In genomic region chr3:157174616-157175498, GRCh38 we compare ENCODE assay signal across 8 cellular contexts. TPM values are rescaled to one million over a fixed set of nuclear protein-coding genes. Genes with fewer than 3 reads are reported as not detected.
DNase-seq lines count a peak whose midpoint lies in the region; ATAC-seq and TF ChIP-seq lines count a peak whose summit lies in the region.

No MANE protein-coding gene starts in this region.

- peaks cover 25% of the 10 kb centered on the region for H3K79me2 ChIP-seq in SU-DHL-6 (ENCODE audit: insufficient read depth, low read length)

- no peaks in the 10 kb centered on the region for H3K27me3 Mint-ChIP-seq in activated naive CD8-positive, alpha-beta T cell treated with anti-CD3 and anti-CD28 coated beads, Interleukin-2, amount 50 U/mL, for 24 hours
- peaks cover 4% of the 10 kb centered on the region for H3K27me3 Mint-ChIP-seq in osteocyte (ENCODE audit: unreplicated experiment)

- peaks cover 37% of the 10 kb centered on the region for H3K4me1 Mint-ChIP-seq in activated naive CD8-positive, alpha-beta T cell treated with anti-CD3 and anti-CD28 coated beads, Interleukin-2, amount 50 U/mL, for 24 hours
- H3K4me1 Mint-ChIP-seq in osteocyte (ENCODE audit: unreplicated experiment) = peaks cover 22% of the 10 kb centered on the region

- no peaks in the 10 kb centered on the region for H3K4me1 ChIP-seq in thymus (ENCODE audit: control insufficient read depth, insufficient read depth, low read length)

- H3F3A ChIP-seq in SU-DHL-6 (ENCODE audit: insufficient read depth) = peaks cover 3% of the 10 kb centered on the region; the same call in 1 of the 2 replicates

- H2AFZ ChIP-seq in SU-DHL-6 (ENCODE audit: low read depth, low read length, severe bottlenecking) = peak overlapping the region; percentile 57

- peak overlapping the region; percentile 86 for H3K27ac ChIP-seq in SU-DHL-6 (ENCODE audit: low read depth, low read length)
- peak overlapping the region; percentile 98 for H3K27ac ChIP-seq in thymus (ENCODE audit: low read depth)

- peak overlapping the region; percentile 75 for H3K4me3 ChIP-seq in GM12875 (ENCODE audit: low read depth, low read length)
- peak overlapping the region; percentile 76 for H3K4me3 ChIP-seq in SU-DHL-6 (ENCODE audit: insufficient read depth, low read length, poor library complexity, severe bottlenecking)
- peak overlapping the region; percentile 91 for H3K4me3 ChIP-seq in thymus (ENCODE audit: low read length)

- intact Hi-C loops in Right ventricle myocardium inferior (cut with DNase I) = loop anchor here (1.0 to 10.0 kb wide), 2 partner anchors 15 to 70 kb away; partner anchors contain the start of gene CCNL1

- H3K4me2 ChIP-seq in SU-DHL-6 (ENCODE audit: low read depth, low read length, poor library complexity, severe bottlenecking) = peak overlapping the region; percentile 98

- H3K27me3 ChIP-seq in SU-DHL-6 (ENCODE audit: low read length) (no peaks in the 10 kb centered on the region), thymus (ENCODE audit: control insufficient read depth, insufficient read depth) (no peaks in the 10 kb centered on the region)

- under 1% methylated on average over 63 of the region's 63 CpGs for WGBS in thymus

- H3K9me3 Mint-ChIP-seq in activated naive CD8-positive, alpha-beta T cell treated with anti-CD3 and anti-CD28 coated beads, Interleukin-2, amount 50 U/mL, for 24 hours = peaks cover 4% of the 10 kb centered on the region
- H3K9me3 Mint-ChIP-seq in osteocyte (ENCODE audit: unreplicated experiment) = no peaks in the 10 kb centered on the region

- peak overlapping the region; percentile 88 for H3K9ac ChIP-seq in SU-DHL-6 (ENCODE audit: low read length)

- H3K4me3 Mint-ChIP-seq in activated naive CD8-positive, alpha-beta T cell treated with anti-CD3 and anti-CD28 coated beads, Interleukin-2, amount 50 U/mL, for 24 hours = peak overlapping the region; percentile 85
- peak overlapping the region; percentile 82 for H3K4me3 Mint-ChIP-seq in osteocyte (ENCODE audit: unreplicated experiment)

- H3K36me3 ChIP-seq in SU-DHL-6 (ENCODE audit: low read length) = 0 out of 2 replicates have a peak, but pooled peaks cover 4% of the 10 kb centered on the region
- peaks cover 3% of the 10 kb centered on the region for H3K36me3 ChIP-seq in thymus (ENCODE audit: control insufficient read depth, insufficient read depth)

- H3K9me3 ChIP-seq in SU-DHL-6 (ENCODE audit: insufficient read depth, low read length) = no peaks in the 10 kb centered on the region
- no peaks in the 10 kb centered on the region for H3K9me3 ChIP-seq in thymus (ENCODE audit: control insufficient read depth)

- DNase-seq in NCI-H1417 (lab: John Stamatoyannopoulos, UW) (peak; percentile 99 to 100 (median 100)), Right ventricle myocardium inferior (ENCODE audit: missing footprints) (peak; percentile 99), osteocyte (ENCODE audit: extremely low spot score, unreplicated experiment) (peak; percentile 99)
- DNase-seq in activated naive CD8-positive, alpha-beta T cell treated with anti-CD3 and anti-CD28 coated beads, Interleukin-2, amount 50 U/mL, for 24 hours = peak; percentile 97

- H3K9me2 ChIP-seq in SU-DHL-6 (replicated peaks; ENCODE audit: insufficient read depth, low read length) = no peaks in the 10 kb centered on the region

- H4K20me1 ChIP-seq in SU-DHL-6 (ENCODE audit: low read depth, low read length) = no peaks in the 10 kb centered on the region

- TF ChIP-seq CTCF in GM12875 (IDR thresholded peaks at IDR 0.05; ENCODE audit: borderline replicate concordance, insufficient read depth, low read depth, low read length) (no peak), SU-DHL-6 (IDR thresholded peaks at IDR 0.05; ENCODE audit: insufficient read depth, low read length, poor library complexity, severe bottlenecking) (no peak), osteocyte (IDR thresholded peaks at IDR 0.05) (no peak)

- peaks cover 16% of the 10 kb centered on the region for H3K36me3 Mint-ChIP-seq in activated naive CD8-positive, alpha-beta T cell treated with anti-CD3 and anti-CD28 coated beads, Interleukin-2, amount 50 U/mL, for 24 hours (ENCODE audit: low read depth)
- H3K36me3 Mint-ChIP-seq in osteocyte (ENCODE audit: unreplicated experiment) = no peaks in the 10 kb centered on the region

- ATAC-seq in HG02763 (IDR thresholded peaks at IDR 0.05; ENCODE audit: unreplicated experiment) (peak; percentile 94), Right ventricle myocardium inferior (peak; percentile 97)
- peak; percentile 98 for ATAC-seq in activated naive CD8-positive, alpha-beta T cell treated with anti-CD3 and anti-CD28 coated beads, Interleukin-2, amount 50 U/mL, for 24 hours

- peak overlapping the region; percentile 98 for H3K27ac Mint-ChIP-seq in activated naive CD8-positive, alpha-beta T cell treated with anti-CD3 and anti-CD28 coated beads, Interleukin-2, amount 50 U/mL, for 24 hours
- H3K27ac Mint-ChIP-seq in osteocyte (ENCODE audit: unreplicated experiment) = peak overlapping the region; percentile 95

RNA-seq across cellular contexts. Expression of gene CCNL1, which starts 14.9 kb away (rescaled TPM):
- total RNA-seq in Right ventricle myocardium inferior = 21.2 TPM
- 93.0 and 116 TPM in 2 replicates for total RNA-seq in osteocyte
- polyA plus RNA-seq in thymus = 248 TPM

Comparison
In these comparisons a context has a peak if more than half of its experiments do, and no peak if none do; other contexts are left out.
1. Peak in every context shown above with its lines: DNase-seq, ATAC-seq, H3K4me3 ChIP-seq and H3K27ac ChIP-seq.